In the genomic region with DNA sequence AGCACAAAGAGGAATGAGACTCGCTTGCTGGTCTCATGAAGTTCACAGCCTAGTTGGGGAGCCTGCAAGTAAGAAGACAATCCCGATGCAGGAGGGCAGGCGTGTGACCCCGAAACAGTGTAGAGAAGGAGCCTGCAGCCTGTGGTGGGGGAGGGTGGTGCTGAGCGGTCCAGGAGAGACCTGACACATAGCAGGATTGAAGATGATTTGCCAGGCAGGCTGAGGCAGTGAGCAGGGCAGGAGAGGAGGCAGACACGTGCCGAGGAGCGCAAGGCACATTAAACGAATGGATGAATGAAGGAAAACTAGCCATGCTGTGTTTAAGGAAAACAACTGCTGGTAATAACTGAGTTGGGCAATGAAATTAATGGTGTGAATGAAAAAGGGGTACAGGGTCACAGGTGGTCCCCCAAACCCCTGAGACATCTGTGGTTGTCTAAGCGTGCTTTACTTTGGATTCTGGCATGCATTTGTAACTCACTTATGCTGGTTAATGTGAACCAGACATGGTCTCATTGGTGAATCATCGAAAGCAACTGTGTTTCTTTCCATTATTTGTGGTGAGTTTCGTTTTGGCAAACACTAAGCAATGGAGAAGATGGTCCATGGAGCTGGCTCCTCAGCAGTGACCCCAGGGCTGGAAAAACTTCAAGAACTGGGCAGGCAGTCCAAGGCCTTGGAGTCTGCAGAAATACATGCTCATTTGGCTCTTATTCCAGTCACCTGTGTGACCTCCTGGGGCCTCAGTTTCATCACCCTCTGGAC, we compare ENCODE assay signal across 1 cellular context.
A peak's percentile ranks its signal among the peaks of the same experiment; 100 is the strongest.
TF ChIP-seq lines count a peak whose summit lies in the region.

No MANE protein-coding gene starts in this region.

TF ChIP-seq in SK-N-SH, 30 proteins besides CTCF, POLR2A, EP300 and RAD21 (continued from another document):
- TF ChIP-seq, protein P1, sequence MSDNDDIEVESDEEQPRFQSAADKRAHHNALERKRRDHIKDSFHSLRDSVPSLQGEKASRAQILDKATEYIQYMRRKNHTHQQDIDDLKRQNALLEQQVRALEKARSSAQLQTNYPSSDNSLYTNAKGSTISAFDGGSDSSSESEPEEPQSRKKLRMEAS (IDR thresholded peaks at IDR 0.05; ENCODE audit: low read depth) = peak; percentile 71
- TF ChIP-seq CHD2 (IDR thresholded peaks at IDR 0.05; ENCODE audit: low read length, partially characterized antibody) = peak; percentile 11
TF ChIP-seq in SK-N-SH: peak in this region for 8.
